Comparison of ENCODE assay signal across 25 cellular contexts in the genomic region with DNA sequence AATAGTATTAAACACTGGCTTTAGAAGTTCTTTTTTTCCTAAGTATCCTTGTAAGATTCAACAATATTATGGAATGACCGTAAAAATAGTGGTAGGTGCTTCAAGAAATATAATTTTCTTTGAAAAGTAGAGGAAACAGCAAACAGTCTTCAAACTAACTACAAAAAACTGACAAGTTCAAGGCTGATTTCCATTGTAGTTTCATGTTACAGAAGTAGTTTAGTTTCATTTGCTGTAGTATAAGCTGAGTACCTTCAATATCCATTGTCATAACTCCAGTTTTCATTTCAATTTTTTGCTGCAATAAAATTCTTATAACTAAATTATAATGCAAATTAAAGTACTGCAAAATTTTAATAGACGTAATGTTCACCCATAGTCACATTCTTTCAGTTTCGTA.
"Had no signal": no experiment of that assay in that cellular context is flagged by ENCODE, and none has a peak within 500 bp of the region (broad histone marks: within the 10 kb centered on the region; RNA-seq: fewer than 3 reads in every experiment).

No MANE protein-coding gene starts in this region.

- H3K4me3 ChIP-seq: cardiac muscle cell had no signal

- FAIRE-seq: TTC549 had no signal

- H3K4me3 Mint-ChIP-seq: activated CD4-positive, alpha-beta T cell treated with anti-CD3 and anti-CD28 coated beads for 36 hours; activated CD8-positive, alpha-beta T cell treated with anti-CD3 and anti-CD28 coated beads for 36 hours; activated naive CD4-positive, alpha-beta T cell treated with anti-CD3 and anti-CD28 coated beads, Interleukin-2, amount 10 ng/mL, durations not matched to agents 7 days and 5 days; activated naive CD8-positive, alpha-beta T cell treated with anti-CD3 and anti-CD28 coated beads for 36 hours; activated T-cell treated with anti-CD3 and anti-CD28 coated beads, Interleukin-2, amount 50 U/mL, for 72 hours; T-cell had no signal

- DNase-seq: activated CD4-positive, alpha-beta T cell treated with anti-CD3 and anti-CD28 coated beads for 36 hours; activated CD8-positive, alpha-beta memory T cell treated with anti-CD3 and anti-CD28 coated beads, Interleukin-2, amount 50 U/mL, for 4 hours; activated CD8-positive, alpha-beta T cell treated with anti-CD3 and anti-CD28 coated beads for 36 hours; activated gamma-delta T cell treated with Interleukin-2 at 50 U/mL for 16 hours; activated naive CD4-positive, alpha-beta T cell treated with anti-CD3 and anti-CD28 coated beads, Interleukin-2, amount 10 ng/mL, durations not matched to agents 7 days and 5 days; activated naive CD8-positive, alpha-beta T cell treated with anti-CD3 and anti-CD28 coated beads for 36 hours; activated T-cell treated with anti-CD3 and anti-CD28 coated beads, Interleukin-2, amount 50 U/mL, for 72 hours; brain microvascular endothelial cell; NCI-H1092; NCI-H1417; NCI-H1694; NCI-H2029; NCI-H2107; NCI-H2171 treated with DMSO at 0.1 percent for 48 hours; NCI-H226; NCI-H510A; NCI-H526 treated with DMSO at 0.1 percent for 48 hours; SIG-M5; T-cell; T-helper 2 cell; T1000 had no signal

- H3K27ac ChIP-seq: brain microvascular endothelial cell, cardiac muscle cell, VCaP had no signal

- H3K9me3 Mint-ChIP-seq: activated CD8-positive, alpha-beta T cell treated with anti-CD3 and anti-CD28 coated beads for 36 hours; activated naive CD4-positive, alpha-beta T cell treated with anti-CD3 and anti-CD28 coated beads, Interleukin-2, amount 10 ng/mL, durations not matched to agents 7 days and 5 days; activated naive CD8-positive, alpha-beta T cell treated with anti-CD3 and anti-CD28 coated beads for 36 hours; activated T-cell treated with anti-CD3 and anti-CD28 coated beads, Interleukin-2, amount 50 U/mL, for 72 hours; activated T-helper 2 cell treated with anti-CD3 and anti-CD28 coated beads, Interferon-gamma antibody, Interleukin-2, Interleukin-4, amounts not matched to agents 10 μg/mL and 5 μg/mL and 100 μg/mL, durations not matched to agents 14 hours and 24 hours and 36 hours; T-cell had no signal

- H3K27me3 ChIP-seq: brain microvascular endothelial cell, cardiac muscle cell had no signal

- ATAC-seq: activated CD4-positive, alpha-beta T cell treated with anti-CD3 and anti-CD28 coated beads for 36 hours; activated CD8-positive, alpha-beta T cell treated with anti-CD3 and anti-CD28 coated beads for 36 hours; activated T-cell treated with anti-CD3 and anti-CD28 coated beads, Interleukin-2, amount 50 U/mL, for 72 hours; T-cell had no signal

- H3K27ac Mint-ChIP-seq: activated CD4-positive, alpha-beta T cell treated with anti-CD3 and anti-CD28 coated beads for 36 hours; activated CD8-positive, alpha-beta T cell treated with anti-CD3 and anti-CD28 coated beads for 36 hours; activated naive CD4-positive, alpha-beta T cell treated with anti-CD3 and anti-CD28 coated beads, Interleukin-2, amount 10 ng/mL, durations not matched to agents 7 days and 5 days; activated naive CD8-positive, alpha-beta T cell treated with anti-CD3 and anti-CD28 coated beads for 36 hours; activated T-cell treated with anti-CD3 and anti-CD28 coated beads, Interleukin-2, amount 50 U/mL, for 72 hours; activated T-helper 2 cell treated with anti-CD3 and anti-CD28 coated beads, Interferon-gamma antibody, Interleukin-2, Interleukin-4, amounts not matched to agents 10 μg/mL and 5 μg/mL and 100 μg/mL, durations not matched to agents 14 hours and 24 hours and 36 hours had no signal

- H3K27me3 Mint-ChIP-seq: activated CD4-positive, alpha-beta T cell treated with anti-CD3 and anti-CD28 coated beads for 36 hours; activated CD8-positive, alpha-beta T cell treated with anti-CD3 and anti-CD28 coated beads for 36 hours; activated naive CD4-positive, alpha-beta T cell treated with anti-CD3 and anti-CD28 coated beads, Interleukin-2, amount 10 ng/mL, durations not matched to agents 7 days and 5 days; activated naive CD8-positive, alpha-beta T cell treated with anti-CD3 and anti-CD28 coated beads for 36 hours; T-cell had no signal

- H3K36me3 ChIP-seq: brain microvascular endothelial cell, cardiac muscle cell had no signal
